ENCODE assay signal across 15 cellular contexts in the genomic region with DNA sequence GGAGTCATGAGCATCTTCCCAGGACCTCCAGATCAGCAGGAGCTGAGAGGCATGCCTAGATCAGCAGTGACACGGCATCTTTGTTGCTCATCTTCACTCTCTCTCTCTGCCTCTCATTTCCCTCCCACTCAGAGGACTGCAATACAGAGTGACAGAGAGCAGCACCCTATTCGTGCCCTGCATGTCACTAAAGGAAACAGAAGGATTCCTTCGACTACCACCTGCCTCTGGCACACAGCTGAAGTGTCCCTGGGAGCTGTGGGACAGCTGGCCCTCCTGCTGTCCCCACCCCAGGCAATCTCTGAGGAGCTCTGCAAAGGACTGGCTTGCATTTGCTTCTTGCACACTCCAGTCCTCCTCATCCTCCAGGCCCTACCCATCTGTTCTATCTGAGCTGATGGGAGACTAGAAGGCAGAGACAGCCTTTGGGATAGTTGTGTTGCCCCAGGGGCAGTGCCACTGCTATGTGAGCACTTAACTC.
DNase-seq lines count a peak whose midpoint lies in the region; ATAC-seq and TF ChIP-seq lines count a peak whose summit lies in the region.
"Had no signal": no experiment of that assay in that cellular context is flagged by ENCODE, and none has a peak within 500 bp of the region (broad histone marks: within the 10 kb centered on the region; RNA-seq: fewer than 3 reads in every experiment).

No MANE protein-coding gene starts in this region.

- H2AFZ ChIP-seq in GM23338 = peak overlapping the region; percentile 93
- H2AFZ ChIP-seq: parathyroid adenoma had no signal

- TF ChIP-seq CTCF in GM23338 (conservative IDR thresholded peaks at IDR 0.05; ENCODE audit: low read depth in 2 of 2) (no peak), WTC11 (IDR thresholded peaks at IDR 0.05) (no peak), GM13977 (IDR thresholded peaks at IDR 0.05; ENCODE audit: extremely low read depth, insufficient read depth, missing control alignments) (no peak)

- CTCF ChIA-PET in WTC11 (lab: Charles Lee) = interaction anchor here (1.1 kb wide), 1 partner anchor 101 kb away, joined by 3 read pairs; no protein-coding TSS in a partner anchor

- H3K27me3 Mint-ChIP-seq in GM23338 (ENCODE audit: insufficient read depth, low read depth, poor library complexity) (peaks cover 3% of the 10 kb centered on the region), WTC11 (ENCODE audit: low read depth) (no peaks in the 10 kb centered on the region)
- H3K27me3 Mint-ChIP-seq: activated T-cell treated with anti-CD3 and anti-CD28 coated beads, Interleukin-2, amount 50 U/mL, for 24 hours had no signal

- no peak overlapping the region for H3K23ac ChIP-seq in mesendoderm (ENCODE audit: low read length)

- H2BK5ac ChIP-seq in mesendoderm (ENCODE audit: low read length) = no peak overlapping the region

- H3F3A ChIP-seq in GM23338 (replicated peaks; ENCODE audit: low read depth) = no peaks in the 10 kb centered on the region

- H3K36me3 ChIP-seq in GM23338 (ENCODE audit: insufficient read depth) (no peaks in the 10 kb centered on the region), mesendoderm (ENCODE audit: control insufficient read depth, insufficient read depth, low read length) (no peaks in the 10 kb centered on the region)
- H3K36me3 ChIP-seq: SJSA1 had no signal

- no peak overlapping the region for H4K8ac ChIP-seq in mesendoderm (ENCODE audit: low read depth, low read length)

- no peak overlapping the region; the same call in 1 of the 2 replicates for H3K4me2 ChIP-seq in GM23338
- H3K4me2 ChIP-seq in mesendoderm (ENCODE audit: low read length) = no peak overlapping the region

- H3K27ac ChIP-seq in GM23338 (ENCODE audit: low read depth) (no peak overlapping the region), mesendoderm (ENCODE audit: low read depth, low read length) (no peak overlapping the region)
- H3K27ac ChIP-seq: parathyroid adenoma, SJSA1 had no signal

- H3K79me2 ChIP-seq in GM23338 (replicated peaks; ENCODE audit: insufficient read depth) (no peaks in the 10 kb centered on the region), mesendoderm (ENCODE audit: control insufficient read depth, insufficient read depth, low read length) (no peaks in the 10 kb centered on the region)
- H3K79me2 ChIP-seq: parathyroid adenoma had no signal

- H3K4me3 Mint-ChIP-seq in GM23338 (no peak overlapping the region), WTC11 (no peak overlapping the region)
- H3K4me3 Mint-ChIP-seq: activated T-cell treated with anti-CD3 and anti-CD28 coated beads, Interleukin-2, amount 50 U/mL, for 24 hours; stimulated activated naive B cell treated with anti-CD40 and anti-IgM and Interleukin-4, amounts not matched to agents 10 μg/mL and 1 μg/mL and 100 μg/mL, for 72 hours had no signal

- POLR2A ChIA-PET in WTC11 (lab: Charles Lee) = no interaction called here

- H3K4me1 Mint-ChIP-seq in GM23338 (peaks cover 39% of the 10 kb centered on the region), WTC11 (peaks cover 48% of the 10 kb centered on the region)
- H3K4me1 Mint-ChIP-seq: stimulated activated naive B cell treated with anti-CD40 and anti-IgM and Interleukin-4, amounts not matched to agents 10 μg/mL and 1 μg/mL and 100 μg/mL, for 72 hours had no signal

- no CpG with 5 or more reads among the region's 3 CpGs for WGBS in mesendoderm (ENCODE audit: extremely low coverage, insufficient coverage, low lambda C conversion rate)

- no peak overlapping the region for H3K56ac ChIP-seq in mesendoderm (ENCODE audit: low read length)

- no peaks in the 10 kb centered on the region for H4K20me1 ChIP-seq in GM23338 (replicated peaks; ENCODE audit: insufficient read depth)

- peak; percentile 34 for ATAC-seq in GM23338
- ATAC-seq in WTC11 = peak; percentile 40
- ATAC-seq in HG03571 (IDR thresholded peaks at IDR 0.05; ENCODE audit: unreplicated experiment) = no peak
- ATAC-seq: stimulated activated naive B cell treated with anti-CD40 and anti-IgM and Interleukin-4, amounts not matched to agents 10 μg/mL and 1 μg/mL and 100 μg/mL, for 72 hours had no signal

- H2BK15ac ChIP-seq in mesendoderm (replicated peaks; ENCODE audit: low read depth) = no peak overlapping the region

- in situ Hi-C loops in GM13977 (cut with MboI; ENCODE audit: low pct_unique_long_range_greater_than_20kb, low sequenced_read_pairs, unreplicated experiment) = no loop called here

- H3K4me3 ChIP-seq in GM23338 = no peak overlapping the region
- no peak overlapping the region for H3K4me3 ChIP-seq in mesendoderm (ENCODE audit: low read length)
- H3K4me3 ChIP-seq: SJSA1 had no signal

- H3K18ac ChIP-seq in mesendoderm (ENCODE audit: low read length) = no peak overlapping the region

- H3K79me1 ChIP-seq in mesendoderm (ENCODE audit: low read length) = no peaks in the 10 kb centered on the region

- no peak overlapping the region for H3K4ac ChIP-seq in mesendoderm (ENCODE audit: low read depth, low read length)

- H3K4me1 ChIP-seq in GM23338 (ENCODE audit: insufficient read depth) (peaks cover 27% of the 10 kb centered on the region), mesendoderm (ENCODE audit: control insufficient read depth, low read depth, low read length) (peaks cover 3% of the 10 kb centered on the region)
- H3K4me1 ChIP-seq: parathyroid adenoma, SJSA1 had no signal

- H3K9ac ChIP-seq in mesendoderm (ENCODE audit: low read length) = no peak overlapping the region
- H3K9ac ChIP-seq: parathyroid adenoma had no signal

- H3K27ac Mint-ChIP-seq in GM23338 (peak overlapping the region; percentile 10; the same call in 1 of the 2 replicates), WTC11 (0 out of 2 replicates have a peak overlapping the region, but pooled peaks have one; percentile 2)
- H3K27ac Mint-ChIP-seq: activated T-cell treated with anti-CD3 and anti-CD28 coated beads, Interleukin-2, amount 50 U/mL, for 24 hours; stimulated activated naive B cell treated with anti-CD40 and anti-IgM and Interleukin-4, amounts not matched to agents 10 μg/mL and 1 μg/mL and 100 μg/mL, for 72 hours had no signal

- no peak overlapping the region for H2BK120ac ChIP-seq in mesendoderm (ENCODE audit: low read depth, low read length)

- H3K27me3 ChIP-seq in GM23338 (ENCODE audit: insufficient read depth) (no peaks in the 10 kb centered on the region), mesendoderm (ENCODE audit: insufficient read depth, low read length, poor library complexity) (no peaks in the 10 kb centered on the region)
- H3K27me3 ChIP-seq: SJSA1 had no signal

- H3K9me2 ChIP-seq in GM23338 (ENCODE audit: insufficient read depth) = no peaks in the 10 kb centered on the region

- no peaks in the 10 kb centered on the region for H3K36me3 Mint-ChIP-seq in GM23338 (ENCODE audit: low read depth)
- H3K36me3 Mint-ChIP-seq in WTC11 = no peaks in the 10 kb centered on the region
- H3K36me3 Mint-ChIP-seq: stimulated activated naive B cell treated with anti-CD40 and anti-IgM and Interleukin-4, amounts not matched to agents 10 μg/mL and 1 μg/mL and 100 μg/mL, for 72 hours had no signal

- H4K5ac ChIP-seq in mesendoderm (ENCODE audit: low read length) = no peak overlapping the region

- no peaks in the 10 kb centered on the region; the same call in 2 of the 3 replicates for H3K9me3 Mint-ChIP-seq in GM23338
- no peaks in the 10 kb centered on the region for H3K9me3 Mint-ChIP-seq in WTC11
- H3K9me3 Mint-ChIP-seq: activated T-cell treated with anti-CD3 and anti-CD28 coated beads, Interleukin-2, amount 50 U/mL, for 24 hours had no signal

- DNase-seq in Ammon's horn (ENCODE audit: low spot score) = peak; percentile 67
- DNase-seq in GM23338 (ENCODE audit: low spot score) = no peak
- DNase-seq in WTC11 (ENCODE audit: low spot score) = no peak
- DNase-seq in mesendoderm = peak; percentile 66
- DNase-seq in HPDE6-E6E7 (ENCODE audit: extremely low spot score) = no peak
- DNase-seq in GM13977 (ENCODE audit: low spot score) = no peak
- DNase-seq in NCI-H2227 (lab: John Stamatoyannopoulos, UW; ENCODE audit: unreplicated experiment) = no peak
- DNase-seq: activated T-cell treated with anti-CD3 and anti-CD28 coated beads, Interleukin-2, amount 50 U/mL, for 24 hours; effector memory CD4-positive, alpha-beta T cell; GF-D8; stimulated activated CD4-positive, alpha-beta T cell treated with anti-CD3 and anti-CD28 coated beads, Interleukin-1b, Interleukin-23, amount 100 ng/mL, for 48 hours; stimulated activated naive B cell treated with anti-CD40 and anti-IgM and Interleukin-4, amounts not matched to agents 10 μg/mL and 1 μg/mL and 100 μg/mL, for 72 hours had no signal

- no peak overlapping the region for H2AK5ac ChIP-seq in mesendoderm (ENCODE audit: low read length)

TF ChIP-seq in GM23338, 12 proteins besides CTCF, POLR2A, EP300 and RAD21 (continues in another document):
- TF ChIP-seq ZNF114 (CRISPR knock-in tag; IDR thresholded peaks at IDR 0.05) = no peak
- TF ChIP-seq, protein P1, sequence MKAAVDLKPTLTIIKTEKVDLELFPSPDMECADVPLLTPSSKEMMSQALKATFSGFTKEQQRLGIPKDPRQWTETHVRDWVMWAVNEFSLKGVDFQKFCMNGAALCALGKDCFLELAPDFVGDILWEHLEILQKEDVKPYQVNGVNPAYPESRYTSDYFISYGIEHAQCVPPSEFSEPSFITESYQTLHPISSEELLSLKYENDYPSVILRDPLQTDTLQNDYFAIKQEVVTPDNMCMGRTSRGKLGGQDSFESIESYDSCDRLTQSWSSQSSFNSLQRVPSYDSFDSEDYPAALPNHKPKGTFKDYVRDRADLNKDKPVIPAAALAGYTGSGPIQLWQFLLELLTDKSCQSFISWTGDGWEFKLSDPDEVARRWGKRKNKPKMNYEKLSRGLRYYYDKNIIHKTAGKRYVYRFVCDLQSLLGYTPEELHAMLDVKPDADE (IDR thresholded peaks at IDR 0.05) = no peak
- TF ChIP-seq ZNF331 (CRISPR knock-in tag; IDR thresholded peaks at IDR 0.05; ENCODE audit: low read depth) = no peak
- TF ChIP-seq JUNB (IDR thresholded peaks at IDR 0.05; ENCODE audit: unreplicated experiment) = no peak

TF ChIP-seq in WTC11, 78 proteins besides CTCF, POLR2A, EP300 and RAD21:
- TF ChIP-seq GTF2I (CRISPR knock-in tag; conservative IDR thresholded peaks at IDR 0.05) = no peak
- TF ChIP-seq HMGA2 (CRISPR knock-in tag; IDR thresholded peaks at IDR 0.05) = no peak
- no peak for TF ChIP-seq IRF2 (CRISPR knock-in tag; IDR thresholded peaks at IDR 0.05; ENCODE audit: borderline replicate concordance, low read depth)
- TF ChIP-seq, protein P2, sequence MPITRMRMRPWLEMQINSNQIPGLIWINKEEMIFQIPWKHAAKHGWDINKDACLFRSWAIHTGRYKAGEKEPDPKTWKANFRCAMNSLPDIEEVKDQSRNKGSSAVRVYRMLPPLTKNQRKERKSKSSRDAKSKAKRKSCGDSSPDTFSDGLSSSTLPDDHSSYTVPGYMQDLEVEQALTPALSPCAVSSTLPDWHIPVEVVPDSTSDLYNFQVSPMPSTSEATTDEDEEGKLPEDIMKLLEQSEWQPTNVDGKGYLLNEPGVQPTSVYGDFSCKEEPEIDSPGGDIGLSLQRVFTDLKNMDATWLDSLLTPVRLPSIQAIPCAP (CRISPR knock-in tag; IDR thresholded peaks at IDR 0.05) = no peak

Comparison
In these comparisons a context has a peak if more than half of its experiments do, and no peak if none do; other contexts are left out.
1. DNase-seq: peak in Ammon's horn (single experiment) and mesendoderm (single experiment); none in GM23338 (single experiment), WTC11 (single experiment), HPDE6-E6E7 (single experiment), GM13977 (single experiment) and NCI-H2227 (single experiment).